In genomic region chr14:93041002-93041401, GRCh38 we compare ENCODE assay signal across 11 cellular contexts.
DNase-seq lines count a peak whose midpoint lies in the region; ATAC-seq and TF ChIP-seq lines count a peak whose summit lies in the region.
"Had no signal": no experiment of that assay in that cellular context is flagged by ENCODE, and none has a peak within 500 bp of the region (broad histone marks: within the 10 kb centered on the region; RNA-seq: fewer than 3 reads in every experiment).

No MANE protein-coding gene starts in this region.

- peaks cover 71% of the 10 kb centered on the region for H3K79me2 ChIP-seq in mammary epithelial cell (ENCODE audit: insufficient read depth, low read length)

- H3K4me1 ChIP-seq in BLaER1 (peaks cover 71% of the 10 kb centered on the region), duodenal mucosa (ENCODE audit: control insufficient read depth in 1 of 2, insufficient read depth in 2 of 2, low read length in 2 of 2) (peaks cover 84 to 85% of the 10 kb centered on the region in 2 donors), neuronal stem cell (ENCODE audit: control insufficient read depth in 2 of 2, insufficient read depth in 1 of 2, low read depth in 1 of 2, low read length in 2 of 2) (peaks cover 33 to 51% of the 10 kb centered on the region in 2 donors), ovary (ENCODE audit: insufficient read depth) (peaks cover 17% of the 10 kb centered on the region), mammary epithelial cell (ENCODE audit: insufficient read depth, low read length) (peaks cover 83% of the 10 kb centered on the region)

- peak overlapping the region in 3 of 4 donors; percentile 2 to 48 (median 17) for H3K4me3 Mint-ChIP-seq in IgD-negative memory B cell
- H3K4me3 Mint-ChIP-seq: activated T-helper 1 cell treated with anti-CD3 and anti-CD28 coated beads, Interleukin-12 subunit alpha, Interleukin-12 subunit beta, Interleukin-2, Interleukin-4 antibody, amounts not matched to agents 30 ng/mL and 10 ng/mL and 1 ng/mL, durations not matched to agents 14 hours and 24 hours and 36 hours had no signal

- H2AK5ac ChIP-seq in neuronal stem cell (ENCODE audit: low read depth, low read length), result no peak overlapping the region

- H3K36me3 ChIP-seq in BLaER1 (no peaks in the 10 kb centered on the region), duodenal mucosa (ENCODE audit: control insufficient read depth in 1 of 2, insufficient read depth in 2 of 2, low read length in 2 of 2) (no peaks in the 10 kb centered on the region), neuronal stem cell (replicated peaks in 1 of 2; ENCODE audit: control insufficient read depth in 2 of 2, insufficient read depth in 2 of 2, low read length in 2 of 2) (no peaks in the 10 kb centered on the region), ovary (no peaks in the 10 kb centered on the region), mammary epithelial cell (ENCODE audit: insufficient read depth, low read length) (peaks cover 2% of the 10 kb centered on the region)

- no peak overlapping the region for H2BK15ac ChIP-seq in neuronal stem cell (ENCODE audit: low read length)

- CTCF ChIA-PET in mammary epithelial cell (lab: Charles Lee; ENCODE audit: low non-redundant PET), result no interaction called here

- peaks cover 2% of the 10 kb centered on the region for H3K27me3 Mint-ChIP-seq in IgD-negative memory B cell

- H4K91ac ChIP-seq in neuronal stem cell (ENCODE audit: low read depth, low read length, poor library complexity), result no peak overlapping the region

- no peak overlapping the region for H3K14ac ChIP-seq in neuronal stem cell (ENCODE audit: low read length)

- H3K79me1 ChIP-seq in neuronal stem cell (ENCODE audit: low read depth, low read length), result no peaks in the 10 kb centered on the region

- H3K4me1 Mint-ChIP-seq in IgD-negative memory B cell, result peaks cover 49 to 63% (median 60%) of the 10 kb centered on the region in 3 donors

- peak overlapping the region; percentile 69 for H3K18ac ChIP-seq in neuronal stem cell (ENCODE audit: low read length)

- no peak overlapping the region for H3K23ac ChIP-seq in neuronal stem cell (ENCODE audit: low read depth, low read length, poor library complexity)

- H3K27me3 ChIP-seq in BLaER1 (no peaks in the 10 kb centered on the region), duodenal mucosa (ENCODE audit: control insufficient read depth in 1 of 2, insufficient read depth in 2 of 2, low read length in 2 of 2) (no peaks in the 10 kb centered on the region), neuronal stem cell (ENCODE audit: control insufficient read depth in 3 of 3, insufficient read depth in 3 of 3, low read depth in 1 of 3, low read length in 3 of 3) (peaks cover 0 to 29% (median 18%) of the 10 kb centered on the region in 3 experiments), ovary (no peaks in the 10 kb centered on the region), mammary epithelial cell (ENCODE audit: insufficient read depth, low read length) (no peaks in the 10 kb centered on the region)

- H2BK120ac ChIP-seq in neuronal stem cell (ENCODE audit: low read depth, low read length), result no peak overlapping the region

- H3K27ac Mint-ChIP-seq in IgD-negative memory B cell, result peak overlapping the region; percentile 72 to 91 (median 85)
- H3K27ac Mint-ChIP-seq: activated T-helper 1 cell treated with anti-CD3 and anti-CD28 coated beads, Interleukin-12 subunit alpha, Interleukin-12 subunit beta, Interleukin-2, Interleukin-4 antibody, amounts not matched to agents 30 ng/mL and 10 ng/mL and 1 ng/mL, durations not matched to agents 14 hours and 24 hours and 36 hours had no signal

- H4K20me1 ChIP-seq in BLaER1 (peaks cover 43% of the 10 kb centered on the region), mammary epithelial cell (ENCODE audit: insufficient read depth, low read length) (no peaks in the 10 kb centered on the region)

- no peak for TF ChIP-seq POLR2A in ovary (IDR thresholded peaks at IDR 0.05)

- no peak overlapping the region for H3K4ac ChIP-seq in neuronal stem cell (ENCODE audit: low read length)

- H3K9me3 Mint-ChIP-seq in IgD-negative memory B cell, result no peaks in the 10 kb centered on the region
- H3K9me3 Mint-ChIP-seq: activated T-helper 1 cell treated with anti-CD3 and anti-CD28 coated beads, Interleukin-12 subunit alpha, Interleukin-12 subunit beta, Interleukin-2, Interleukin-4 antibody, amounts not matched to agents 30 ng/mL and 10 ng/mL and 1 ng/mL, durations not matched to agents 14 hours and 24 hours and 36 hours had no signal

- WGBS in neuronal stem cell (ENCODE audit: extremely low coverage in 2 of 2, insufficient read length in 2 of 2, insufficient replicate concordance in 1 of 2), 2 donors, result no CpG with 5 or more reads among the region's 5 CpGs
- WGBS in ovary, 3 donors, result 90 to 95% (median 94%) methylated on average over 5 of the region's 5 CpGs
- WGBS in mammary epithelial cell (ENCODE audit: low coverage, missing lambda C conversion rate), result 97% methylated on average over 5 of the region's 5 CpGs

- H3K36me3 Mint-ChIP-seq in IgD-negative memory B cell, result peaks cover 5% of the 10 kb centered on the region

- no peak overlapping the region for H2BK5ac ChIP-seq in neuronal stem cell (ENCODE audit: low read length)

- no peak overlapping the region for H4K8ac ChIP-seq in neuronal stem cell (ENCODE audit: low read depth, low read length)

- ATAC-seq in HG03378 (IDR thresholded peaks at IDR 0.05; ENCODE audit: unreplicated experiment), result no peak

- TF ChIP-seq CTCF in ovary (IDR thresholded peaks at IDR 0.05) (no peak), mammary epithelial cell (conservative IDR thresholded peaks at IDR 0.05 in 1 of 2, IDR thresholded peaks at IDR 0.05 in 1 of 2; ENCODE audit: extremely low read depth in 1 of 2, insufficient read depth in 1 of 2, low read depth in 1 of 2, low read length in 2 of 2) (no peak)

- no peak overlapping the region for H2BK12ac ChIP-seq in neuronal stem cell (ENCODE audit: low read length)

- H2AFZ ChIP-seq in neuronal stem cell (ENCODE audit: low read length) (no peak overlapping the region), mammary epithelial cell (ENCODE audit: low read depth, low read length) (no peak overlapping the region)

- dilution Hi-C loops in mammary epithelial cell (cut with HindIII; ENCODE audit: low sequenced_read_pairs), result loop anchor here (5.0 kb wide), 2 partner anchors 34 to 99 kb away; no protein-coding TSS in a partner anchor

- H3K4me2 ChIP-seq in BLaER1, result peak overlapping the region; percentile 63
- H3K4me2 ChIP-seq in neuronal stem cell (ENCODE audit: insufficient read depth, low read length, poor library complexity, severe bottlenecking), result no peak overlapping the region
- H3K4me2 ChIP-seq in mammary epithelial cell (ENCODE audit: insufficient read depth, low read depth, low read length), result no peak overlapping the region

- in situ Hi-C loops in mammary epithelial cell (cut with MboI; ENCODE audit: low sequenced_read_pairs in 2 of 2), result no loop called here

- H3K9ac ChIP-seq in BLaER1 (0 out of 2 replicates have a peak overlapping the region, but pooled peaks have one; percentile 34), duodenal mucosa (ENCODE audit: low read depth in 1 of 2, low read length in 2 of 2) (peak overlapping the region; percentile 43 to 50), neuronal stem cell (ENCODE audit: low read depth, low read length, poor library complexity) (no peak overlapping the region), mammary epithelial cell (ENCODE audit: insufficient read depth, low read length) (no peak overlapping the region)

- peak overlapping the region; percentile 54 for H3K27ac ChIP-seq in BLaER1
- H3K27ac ChIP-seq in duodenal mucosa (ENCODE audit: low read depth, low read length), result no peak overlapping the region
- no peak overlapping the region for H3K27ac ChIP-seq in neuronal stem cell (replicated peaks; ENCODE audit: low read length)
- H3K27ac ChIP-seq in ovary, result no peak overlapping the region
- H3K27ac ChIP-seq in mammary epithelial cell (ENCODE audit: insufficient read depth, low read depth, low read length), result no peak overlapping the region

- no peaks in the 10 kb centered on the region for H3K9me3 ChIP-seq in BLaER1
- no peaks in the 10 kb centered on the region for H3K9me3 ChIP-seq in duodenal mucosa (ENCODE audit: control insufficient read depth in 1 of 2, low read length in 2 of 2)
- no peaks in the 10 kb centered on the region for H3K9me3 ChIP-seq in neuronal stem cell (replicated peaks in 1 of 2; ENCODE audit: control insufficient read depth in 2 of 2, insufficient read depth in 1 of 2, low read depth in 1 of 2, low read length in 2 of 2)
- H3K9me3 ChIP-seq in ovary, result no peaks in the 10 kb centered on the region
- H3K9me3 ChIP-seq in mammary epithelial cell (replicated peaks; ENCODE audit: insufficient read depth, low read length), result no peaks in the 10 kb centered on the region

- DNase-seq in neuronal stem cell (ENCODE audit: low spot score) (no peak), superior temporal gyrus (ENCODE audit: extremely low spot score) (no peak), ovary (no peak), mammary epithelial cell (no peak)
- DNase-seq: NCI-H524 treated with DMSO at 0.1 percent for 48 hours, SIG-M5 had no signal

- no peak overlapping the region for H3K4me3 ChIP-seq in BLaER1
- no peak overlapping the region for H3K4me3 ChIP-seq in duodenal mucosa (ENCODE audit: low read depth in 1 of 2, low read length in 2 of 2)
- H3K4me3 ChIP-seq in neuronal stem cell (ENCODE audit: low read length in 2 of 2), result no peak overlapping the region
- H3K4me3 ChIP-seq in ovary, result no peak overlapping the region
- H3K4me3 ChIP-seq in mammary epithelial cell (replicated peaks in 1 of 3; ENCODE audit: insufficient read depth in 1 of 3, low read depth in 2 of 3, low read length in 3 of 3), result no peak overlapping the region

- intact Hi-C loops in ovary (cut with DNase I), result no loop called here
- intact Hi-C loops in mammary epithelial cell (cut with micrococcal nuclease), result no loop called here

- no TSS peak for BruUV-seq in mammary epithelial cell (replicated peaks; lab: Mats Ljungman, UMichigan)

- no peak for TF ChIP-seq EP300 in ovary (IDR thresholded peaks at IDR 0.05)

Comparison
In these comparisons a context has a peak if more than half of its experiments do, and no peak if none do; other contexts are left out.
1. H3K9ac ChIP-seq: peak in BLaER1 (single experiment) and duodenal mucosa (2 of 2); none in neuronal stem cell (single experiment) and mammary epithelial cell (single experiment).